In genomic region chr3:51942603-51943450, GRCh38 we compare ENCODE assay signal across 8 cellular contexts. TPM values are rescaled to one million over a fixed set of nuclear protein-coding genes. Genes with fewer than 3 reads are reported as not detected.
DNase-seq lines count a peak whose midpoint lies in the region; ATAC-seq lines count a peak whose summit lies in the region.

No MANE protein-coding gene starts in this region.

- ATAC-seq in GM18511 (IDR thresholded peaks at IDR 0.05; ENCODE audit: unreplicated experiment) = peak; percentile 46
- peak; percentile 17 for ATAC-seq in stimulated activated naive CD8-positive, alpha-beta T cell treated with anti-CD3 and anti-CD28 coated beads, Interleukin-15, Interleukin-2, amounts not matched to agents 100 U/mL and 50 U/mL, for 24 hours

- H3K27ac ChIP-seq in ectodermal cell (ENCODE audit: insufficient read depth, low read depth, low read length, poor library complexity, severe bottlenecking) = no peak overlapping the region

- 83 to 86% methylated on average over 17 of the region's 17 CpGs for WGBS in ectodermal cell, 2 experiments

- peaks cover 2% of the 10 kb centered on the region for H3K36me3 ChIP-seq in ectodermal cell (ENCODE audit: control insufficient read depth, insufficient read depth, low read length)

- peak overlapping the region; percentile 94 for H3K4me3 ChIP-seq in ectodermal cell (ENCODE audit: insufficient read depth, low read depth, low read length)

- no peaks in the 10 kb centered on the region for H3K27me3 ChIP-seq in ectodermal cell (ENCODE audit: control insufficient read depth, insufficient read depth, low read length, poor library complexity, severe bottlenecking)

- no peaks in the 10 kb centered on the region for H3K9me3 ChIP-seq in ectodermal cell (ENCODE audit: control insufficient read depth, low read length)

- H3K4me1 ChIP-seq in ectodermal cell (ENCODE audit: control insufficient read depth, insufficient read depth, low read length) = peaks cover 3% of the 10 kb centered on the region

- DNase-seq in HS-5 (ENCODE audit: low read depth) = peak; percentile 56
- DNase-seq in activated CD4-positive, alpha-beta T cell treated with anti-CD3 and anti-CD28 coated beads for 24 hours (ENCODE audit: low read depth in 2 of 2) = peak; percentile 29 to 41
- DNase-seq in mesenteric fat pad (ENCODE audit: low spot score) = peak; percentile 90
- peak; percentile 75 for DNase-seq in stimulated activated naive CD8-positive, alpha-beta T cell treated with anti-CD3 and anti-CD28 coated beads, Interleukin-15, Interleukin-2, amounts not matched to agents 100 U/mL and 50 U/mL, for 24 hours
- no peak for DNase-seq in retina
- DNase-seq in cortex of kidney (lab: John Stamatoyannopoulos, UW) = no peak

RNA-seq across cellular contexts. Expression of gene PARP3, which starts 0.7 kb away (rescaled TPM):
- polyA plus RNA-seq in ectodermal cell (2013, experiment 1 of 4) = 2.6 TPM
- polyA plus RNA-seq in ectodermal cell (2013, experiment 2 of 4) = 1.7 TPM
- 2.8 TPM for polyA plus RNA-seq in ectodermal cell (2013, experiment 3 of 4)
- polyA plus RNA-seq in ectodermal cell (2013, experiment 4 of 4) = 2.4 TPM
- total RNA-seq in mesenteric fat pad = 19.7 TPM

RNA-seq across cellular contexts. Expression of gene RRP9, which starts 1.1 kb away (rescaled TPM):
- 26.7 TPM for polyA plus RNA-seq in ectodermal cell (2013, experiment 1 of 4)
- 25.6 TPM for polyA plus RNA-seq in ectodermal cell (2013, experiment 2 of 4)
- 17.5 TPM for polyA plus RNA-seq in ectodermal cell (2013, experiment 3 of 4)
- 17.1 TPM for polyA plus RNA-seq in ectodermal cell (2013, experiment 4 of 4)
- total RNA-seq in mesenteric fat pad = 29.0 TPM

RNA-seq across cellular contexts. Expression of gene GPR62, which starts 12.4 kb away (rescaled TPM):
- not detected for polyA plus RNA-seq in ectodermal cell (2013, experiment 1 of 4)
- not detected for polyA plus RNA-seq in ectodermal cell (2013, experiment 2 of 4)
- polyA plus RNA-seq in ectodermal cell (2013, experiment 3 of 4) = not detected
- not detected for polyA plus RNA-seq in ectodermal cell (2013, experiment 4 of 4)
- total RNA-seq in mesenteric fat pad = not detected

RNA-seq across cellular contexts. Expression of gene PCBP4, which starts 24.4 kb away (rescaled TPM):
- 111 TPM for polyA plus RNA-seq in ectodermal cell (2013, experiment 1 of 4)
- polyA plus RNA-seq in ectodermal cell (2013, experiment 2 of 4) = 104 TPM
- polyA plus RNA-seq in ectodermal cell (2013, experiment 3 of 4) = 105 TPM
- 123 TPM for polyA plus RNA-seq in ectodermal cell (2013, experiment 4 of 4)
- total RNA-seq in mesenteric fat pad = 27.4 TPM

RNA-seq across cellular contexts. Expression of gene ABHD14B, which starts 31.0 kb away (rescaled TPM):
- 8.0 TPM for polyA plus RNA-seq in ectodermal cell (2013, experiment 1 of 4)
- polyA plus RNA-seq in ectodermal cell (2013, experiment 2 of 4) = 7.3 TPM
- 9.0 TPM for polyA plus RNA-seq in ectodermal cell (2013, experiment 3 of 4)
- 10.6 TPM for polyA plus RNA-seq in ectodermal cell (2013, experiment 4 of 4)
- total RNA-seq in mesenteric fat pad = 59.5 TPM

Comparison
In these comparisons a context has a peak if more than half of its experiments do, and no peak if none do; other contexts are left out.
1. DNase-seq: peak in HS-5 (single experiment), activated CD4-positive, alpha-beta T cell treated with anti-CD3 and anti-CD28 coated beads for 24 hours (2 of 2), mesenteric fat pad (single experiment) and stimulated activated naive CD8-positive, alpha-beta T cell treated with anti-CD3 and anti-CD28 coated beads, Interleukin-15, Interleukin-2, amounts not matched to agents 100 U/mL and 50 U/mL, for 24 hours (single experiment); none in retina (single experiment) and cortex of kidney (single experiment).